In the genomic region with DNA sequence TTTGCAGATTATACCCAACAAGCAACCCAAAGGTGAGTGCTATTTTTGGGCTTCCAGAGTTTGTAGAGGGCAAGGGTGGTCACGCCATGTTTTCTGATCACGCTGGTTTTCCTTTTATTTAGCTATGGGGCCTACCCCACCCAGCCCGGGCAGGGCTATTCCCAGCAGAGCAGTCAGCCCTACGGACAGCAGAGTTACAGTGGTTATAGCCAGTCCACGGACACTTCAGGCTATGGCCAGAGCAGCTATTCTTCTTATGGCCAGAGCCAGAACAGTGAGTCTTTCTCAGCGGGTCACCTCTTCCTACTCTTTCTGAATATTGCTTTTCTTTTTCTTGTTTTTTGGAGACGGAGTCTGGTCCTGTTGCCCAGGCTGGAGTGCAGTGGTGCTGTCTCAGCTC, we compare ENCODE assay signal across 9 cellular contexts. TPM values are rescaled to one million over a fixed set of nuclear protein-coding genes. Genes with fewer than 3 reads are reported as not detected.
DNase-seq lines count a peak whose midpoint lies in the region; ATAC-seq and TF ChIP-seq lines count a peak whose summit lies in the region.
"Had no signal": no experiment of that assay in that cellular context is flagged by ENCODE, and none has a peak within 500 bp of the region (broad histone marks: within the 10 kb centered on the region; RNA-seq: fewer than 3 reads in every experiment).

No MANE protein-coding gene starts in this region.

- ATAC-seq in thoracic aorta (ENCODE audit: insufficient number of reproducible peaks, low FRiP score, low read depth): no peak
- no peak for ATAC-seq in GM19455 (IDR thresholded peaks at IDR 0.05; ENCODE audit: unreplicated experiment)

- peaks cover 67% of the 10 kb centered on the region for H3K36me3 Mint-ChIP-seq in activated naive CD4-positive, alpha-beta T cell treated with anti-CD3 and anti-CD28 coated beads for 36 hours (ENCODE audit: low read depth)
- peaks cover 67% of the 10 kb centered on the region for H3K36me3 Mint-ChIP-seq in activated T-helper 2 cell treated with anti-CD3 and anti-CD28 coated beads, Interferon-gamma antibody, Interleukin-2, Interleukin-4, amounts not matched to agents 10 μg/mL and 5 μg/mL and 100 μg/mL, durations not matched to agents 14 hours and 24 hours and 36 hours (ENCODE audit: low read depth)
- H3K36me3 Mint-ChIP-seq in immature natural killer cell: peaks cover 46 to 59% (median 51%) of the 10 kb centered on the region in 3 donors

- peak overlapping the region; percentile 99 for H3K4me3 Mint-ChIP-seq in activated naive CD4-positive, alpha-beta T cell treated with anti-CD3 and anti-CD28 coated beads for 36 hours
- peak overlapping the region; percentile 98 for H3K4me3 Mint-ChIP-seq in activated T-helper 2 cell treated with anti-CD3 and anti-CD28 coated beads, Interferon-gamma antibody, Interleukin-2, Interleukin-4, amounts not matched to agents 10 μg/mL and 5 μg/mL and 100 μg/mL, durations not matched to agents 14 hours and 24 hours and 36 hours (ENCODE audit: low read depth)
- H3K4me3 Mint-ChIP-seq in immature natural killer cell: peak overlapping the region; percentile 93 to 99 (median 96)

- H3K9me3 ChIP-seq in thoracic aorta: no peaks in the 10 kb centered on the region

- no peaks in the 10 kb centered on the region for H3K27me3 Mint-ChIP-seq in activated naive CD4-positive, alpha-beta T cell treated with anti-CD3 and anti-CD28 coated beads for 36 hours (ENCODE audit: low read depth)
- no peaks in the 10 kb centered on the region for H3K27me3 Mint-ChIP-seq in activated T-helper 2 cell treated with anti-CD3 and anti-CD28 coated beads, Interferon-gamma antibody, Interleukin-2, Interleukin-4, amounts not matched to agents 10 μg/mL and 5 μg/mL and 100 μg/mL, durations not matched to agents 14 hours and 24 hours and 36 hours (ENCODE audit: low read depth)
- H3K27me3 Mint-ChIP-seq in immature natural killer cell (ENCODE audit: low read depth in 3 of 3): peaks cover 26 to 56% (median 55%) of the 10 kb centered on the region in 3 donors

- H3K4me1 ChIP-seq in thoracic aorta (ENCODE audit: control insufficient read depth in 1 of 2, low read depth in 2 of 2): peaks cover 25 to 39% of the 10 kb centered on the region in 2 donors

- H3K9me3 Mint-ChIP-seq in activated naive CD4-positive, alpha-beta T cell treated with anti-CD3 and anti-CD28 coated beads for 36 hours: peaks cover 2% of the 10 kb centered on the region
- no peaks in the 10 kb centered on the region for H3K9me3 Mint-ChIP-seq in activated T-helper 2 cell treated with anti-CD3 and anti-CD28 coated beads, Interferon-gamma antibody, Interleukin-2, Interleukin-4, amounts not matched to agents 10 μg/mL and 5 μg/mL and 100 μg/mL, durations not matched to agents 14 hours and 24 hours and 36 hours
- H3K9me3 Mint-ChIP-seq in immature natural killer cell: no peaks in the 10 kb centered on the region

- H3K27ac ChIP-seq in thoracic aorta: no peak overlapping the region

- peak overlapping the region; percentile 99 for H3K4me3 ChIP-seq in thoracic aorta

- H3K36me3 ChIP-seq in thoracic aorta: peaks cover 45% of the 10 kb centered on the region

- no peak for DNase-seq in activated naive CD4-positive, alpha-beta T cell treated with anti-CD3 and anti-CD28 coated beads for 36 hours
- no peak for DNase-seq in activated naive CD4-positive, alpha-beta T cell treated with Interleukin-2 at 50 U/mL for 16 hours
- no peak for DNase-seq in activated T-helper 2 cell treated with anti-CD3 and anti-CD28 coated beads, Interferon-gamma antibody, Interleukin-2, Interleukin-4, amounts not matched to agents 10 μg/mL and 5 μg/mL and 100 μg/mL, durations not matched to agents 14 hours and 24 hours and 36 hours (ENCODE audit: low spot score)
- no peak for DNase-seq in immature natural killer cell
- DNase-seq in thoracic aorta (ENCODE audit: low spot score): no peak
- DNase-seq in Kasumi-1 (lab: John Stamatoyannopoulos, UW): no peak
- DNase-seq in NCI-H69 (lab: John Stamatoyannopoulos, UW): no peak
- DNase-seq: effector CD4-positive, alpha-beta T cell had no signal

- CTCF ChIA-PET in activated naive CD4-positive, alpha-beta T cell treated with anti-CD3 and anti-CD28 coated beads for 36 hours (lab: Charles Lee): interaction anchor here (0.8 to 0.9 kb wide), 2 partner anchors 40 to 197 kb away, joined by 3 read pairs; no protein-coding TSS in a partner anchor

- intact Hi-C loops in activated naive CD4-positive, alpha-beta T cell treated with anti-CD3 and anti-CD28 coated beads for 36 hours (cut with micrococcal nuclease): no loop called here
- intact Hi-C loops in activated T-helper 2 cell treated with anti-CD3 and anti-CD28 coated beads, Interferon-gamma antibody, Interleukin-2, Interleukin-4, amounts not matched to agents 10 μg/mL and 5 μg/mL and 100 μg/mL, durations not matched to agents 14 hours and 24 hours and 36 hours (cut with micrococcal nuclease): loop anchor here (10.0 kb wide), 2 partner anchors 228 to 272 kb away; a partner anchor contains a TSS

- peak overlapping the region; percentile 100 for H3K27ac Mint-ChIP-seq in activated naive CD4-positive, alpha-beta T cell treated with anti-CD3 and anti-CD28 coated beads for 36 hours
- peak overlapping the region; percentile 19 for H3K27ac Mint-ChIP-seq in activated T-helper 2 cell treated with anti-CD3 and anti-CD28 coated beads, Interferon-gamma antibody, Interleukin-2, Interleukin-4, amounts not matched to agents 10 μg/mL and 5 μg/mL and 100 μg/mL, durations not matched to agents 14 hours and 24 hours and 36 hours
- peak overlapping the region; percentile 53 to 87 (median 74) for H3K27ac Mint-ChIP-seq in immature natural killer cell

- no peaks in the 10 kb centered on the region for H3K27me3 ChIP-seq in thoracic aorta (replicated peaks; ENCODE audit: insufficient read depth)

- no peak for TF ChIP-seq CTCF in thoracic aorta (IDR thresholded peaks at IDR 0.05)

- peaks cover 65% of the 10 kb centered on the region for H3K4me1 Mint-ChIP-seq in activated naive CD4-positive, alpha-beta T cell treated with anti-CD3 and anti-CD28 coated beads for 36 hours (ENCODE audit: low read depth)
- H3K4me1 Mint-ChIP-seq in activated T-helper 2 cell treated with anti-CD3 and anti-CD28 coated beads, Interferon-gamma antibody, Interleukin-2, Interleukin-4, amounts not matched to agents 10 μg/mL and 5 μg/mL and 100 μg/mL, durations not matched to agents 14 hours and 24 hours and 36 hours (ENCODE audit: low read depth): peaks cover 54% of the 10 kb centered on the region
- peaks cover 78 to 83% of the 10 kb centered on the region in 2 donors for H3K4me1 Mint-ChIP-seq in immature natural killer cell

RNA-seq across cellular contexts. Expression of a gene that starts 2.5 kb away (rescaled TPM):
- total RNA-seq in activated naive CD4-positive, alpha-beta T cell treated with anti-CD3 and anti-CD28 coated beads for 36 hours: 100 to 1,000 TPM; 424 to 435 TPM
- total RNA-seq in activated T-helper 2 cell treated with anti-CD3 and anti-CD28 coated beads, Interferon-gamma antibody, Interleukin-2, Interleukin-4, amounts not matched to agents 10 μg/mL and 5 μg/mL and 100 μg/mL, durations not matched to agents 14 hours and 24 hours and 36 hours: 874 and 904 TPM in 2 replicates
- polyA plus RNA-seq in immature natural killer cell: 100 to 1,000 TPM in 1 of 3 donors, 10 to 100 TPM in 2; 73.4 to 169 (median 87.4) TPM
- total RNA-seq in thoracic aorta: 100 to 1,000 TPM in 1 of 2 donors, 10 to 100 TPM in 1; 63.9 to 141 TPM

RNA-seq across cellular contexts. Expression of a gene that starts 20.2 kb away (rescaled TPM):
- 1 to 10 TPM; 2.4 to 2.5 TPM for total RNA-seq in activated naive CD4-positive, alpha-beta T cell treated with anti-CD3 and anti-CD28 coated beads for 36 hours
- total RNA-seq in activated T-helper 2 cell treated with anti-CD3 and anti-CD28 coated beads, Interferon-gamma antibody, Interleukin-2, Interleukin-4, amounts not matched to agents 10 μg/mL and 5 μg/mL and 100 μg/mL, durations not matched to agents 14 hours and 24 hours and 36 hours: 15.1 and 15.3 TPM in 2 replicates
- 100 to 1,000 TPM in 2 of 3 donors, 10 to 100 TPM in 1; 91.2 to 133 (median 118) TPM for polyA plus RNA-seq in immature natural killer cell
- total RNA-seq in thoracic aorta: 10 to 100 TPM; 19.2 to 23.0 TPM

RNA-seq across cellular contexts. Expression of a gene that starts 31.5 kb away (rescaled TPM):
- not detected for total RNA-seq in activated naive CD4-positive, alpha-beta T cell treated with anti-CD3 and anti-CD28 coated beads for 36 hours
- 0.11 TPM in 1 of 2 replicates, not detected in the other for total RNA-seq in activated T-helper 2 cell treated with anti-CD3 and anti-CD28 coated beads, Interferon-gamma antibody, Interleukin-2, Interleukin-4, amounts not matched to agents 10 μg/mL and 5 μg/mL and 100 μg/mL, durations not matched to agents 14 hours and 24 hours and 36 hours
- not detected for polyA plus RNA-seq in immature natural killer cell
- under 1 TPM in 1 of 2 donors, not detected in 1; 0.07 TPM for total RNA-seq in thoracic aorta

RNA-seq across cellular contexts. Expression of a gene that starts 32.5 kb away (rescaled TPM):
- total RNA-seq in activated naive CD4-positive, alpha-beta T cell treated with anti-CD3 and anti-CD28 coated beads for 36 hours: under 1 TPM; 0.93 to 0.99 TPM
- 0.07 and 0.14 TPM in 2 replicates for total RNA-seq in activated T-helper 2 cell treated with anti-CD3 and anti-CD28 coated beads, Interferon-gamma antibody, Interleukin-2, Interleukin-4, amounts not matched to agents 10 μg/mL and 5 μg/mL and 100 μg/mL, durations not matched to agents 14 hours and 24 hours and 36 hours
- polyA plus RNA-seq in immature natural killer cell: 1 to 10 TPM; 3.4 to 8.6 (median 6.9) TPM
- 10 to 100 TPM in 1 of 2 donors, 1 to 10 TPM in 1; 1.3 to 14.8 TPM for total RNA-seq in thoracic aorta

RNA-seq across cellular contexts. Expression of a gene that starts 34.5 kb away (rescaled TPM):
- not detected for total RNA-seq in activated naive CD4-positive, alpha-beta T cell treated with anti-CD3 and anti-CD28 coated beads for 36 hours
- not detected in 2 replicates for total RNA-seq in activated T-helper 2 cell treated with anti-CD3 and anti-CD28 coated beads, Interferon-gamma antibody, Interleukin-2, Interleukin-4, amounts not matched to agents 10 μg/mL and 5 μg/mL and 100 μg/mL, durations not matched to agents 14 hours and 24 hours and 36 hours
- polyA plus RNA-seq in immature natural killer cell: not detected
- not detected for total RNA-seq in thoracic aorta

Comparison
In these comparisons a context has a peak if more than half of its experiments do, and no peak if none do; other contexts are left out.
1. H3K27ac Mint-ChIP-seq: peak in every context shown above with its lines; median percentile 100 in activated naive CD4-positive, alpha-beta T cell treated with anti-CD3 and anti-CD28 coated beads for 36 hours; 74 in immature natural killer cell; 19 in activated T-helper 2 cell treated with anti-CD3 and anti-CD28 coated beads, Interferon-gamma antibody, Interleukin-2, Interleukin-4, amounts not matched to agents 10 μg/mL and 5 μg/mL and 100 μg/mL, durations not matched to agents 14 hours and 24 hours and 36 hours.